ENCODE assay signal across 16 cellular contexts in the genomic region with DNA sequence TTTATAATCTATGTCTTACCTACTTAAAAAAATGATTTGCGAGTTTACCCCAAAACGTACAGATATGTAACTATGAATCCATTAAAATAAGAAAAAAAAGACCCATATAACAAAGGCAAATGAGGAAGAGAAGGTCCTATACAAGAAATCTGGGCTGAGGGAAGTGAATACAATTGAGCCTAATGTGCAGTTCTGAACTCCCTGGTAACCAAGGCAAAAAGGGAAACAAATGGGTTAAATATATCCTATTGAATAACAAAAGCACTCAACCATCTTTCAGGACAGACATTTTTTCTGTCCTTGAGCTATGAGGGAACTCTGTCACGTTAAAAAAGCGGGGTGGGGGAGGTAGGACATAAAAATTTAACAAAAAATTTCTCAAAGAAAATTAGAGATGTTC.
"Had no signal": no experiment of that assay in that cellular context is flagged by ENCODE, and none has a peak within 500 bp of the region (broad histone marks: within the 10 kb centered on the region; RNA-seq: fewer than 3 reads in every experiment).

No MANE protein-coding gene starts in this region.

- H3K36me3 Mint-ChIP-seq: activated CD4-positive, alpha-beta memory T cell treated with anti-CD3 and anti-CD28 coated beads for 36 hours; activated naive CD4-positive, alpha-beta T cell treated with anti-CD3 and anti-CD28 coated beads, Interleukin-2, amount 50 U/mL, for 72 hours; natural killer cell; WTC11 had no signal

- H3K27ac Mint-ChIP-seq: activated CD4-positive, alpha-beta memory T cell treated with anti-CD3 and anti-CD28 coated beads for 36 hours; activated CD4-positive, alpha-beta T cell treated with anti-CD3 and anti-CD28 coated beads for 36 hours; activated naive CD4-positive, alpha-beta T cell treated with anti-CD3 and anti-CD28 coated beads, Interleukin-2, amount 50 U/mL, for 72 hours; natural killer cell; WTC11 had no signal

- DNase-seq: activated CD4-positive, alpha-beta T cell treated with anti-CD3 and anti-CD28 coated beads for 36 hours; activated gamma-delta T cell treated with Interleukin-2 at 50 U/mL for 16 hours; activated T-cell treated with anti-CD3 and anti-CD28 coated beads for 4 hours; foreskin fibroblast; hypothalamus; islet precursor cell; natural killer cell; occipital lobe; posterior cingulate gyrus; retina; stimulated activated naive CD4-positive, alpha-beta T cell had no signal

- H3K4me1 Mint-ChIP-seq: natural killer cell had no signal

- H3K4me3 ChIP-seq: lung had no signal

- ATAC-seq: activated CD4-positive, alpha-beta T cell treated with anti-CD3 and anti-CD28 coated beads for 36 hours; natural killer cell; WTC11 had no signal

- H3K4me3 Mint-ChIP-seq: activated CD4-positive, alpha-beta memory T cell treated with anti-CD3 and anti-CD28 coated beads for 36 hours; activated CD4-positive, alpha-beta T cell treated with anti-CD3 and anti-CD28 coated beads for 36 hours; activated T-helper 1 cell treated with anti-CD3 and anti-CD28 coated beads, Interleukin-12 subunit alpha, Interleukin-12 subunit beta, Interleukin-2, Interleukin-4 antibody, amounts not matched to agents 30 ng/mL and 10 ng/mL and 1 ng/mL, durations not matched to agents 14 hours and 24 hours and 36 hours; natural killer cell; WTC11 had no signal

- H3K9me3 Mint-ChIP-seq: activated CD4-positive, alpha-beta memory T cell treated with anti-CD3 and anti-CD28 coated beads for 36 hours; activated naive CD4-positive, alpha-beta T cell treated with anti-CD3 and anti-CD28 coated beads, Interleukin-2, amount 50 U/mL, for 72 hours; activated T-helper 1 cell treated with anti-CD3 and anti-CD28 coated beads, Interleukin-12 subunit alpha, Interleukin-12 subunit beta, Interleukin-2, Interleukin-4 antibody, amounts not matched to agents 30 ng/mL and 10 ng/mL and 1 ng/mL, durations not matched to agents 14 hours and 24 hours and 36 hours; natural killer cell; WTC11 had no signal
